ENCODE assay signal across 14 cellular contexts in the genomic region with DNA sequence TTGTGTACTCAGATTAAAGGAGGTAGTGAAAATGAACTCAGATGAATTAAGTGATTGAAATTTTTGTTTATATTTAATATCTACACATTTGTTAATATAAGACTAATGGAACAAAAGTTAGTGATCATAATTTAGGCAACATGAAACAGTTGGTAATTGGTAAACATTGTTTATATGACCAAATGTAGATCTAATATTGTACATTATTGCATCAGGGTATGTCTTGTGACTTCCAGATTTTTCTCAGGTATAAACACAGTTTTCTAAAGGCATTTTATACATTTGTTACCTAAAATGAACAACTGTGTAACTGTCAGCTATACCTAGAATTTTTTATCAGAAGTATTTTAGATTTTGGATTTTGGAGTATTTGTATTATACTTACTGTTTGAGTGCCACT. TPM values are rescaled to one million over a fixed set of nuclear protein-coding genes. Genes with fewer than 3 reads are reported as not detected.
DNase-seq lines count a peak whose midpoint lies in the region; FAIRE-seq and TF ChIP-seq lines count a peak whose summit lies in the region.
"Had no signal": no experiment of that assay in that cellular context is flagged by ENCODE, and none has a peak within 500 bp of the region (broad histone marks: within the 10 kb centered on the region; RNA-seq: fewer than 3 reads in every experiment).

No MANE protein-coding gene starts in this region.

- no TSS peak for BruUV-seq in A673 (replicated peaks; lab: Mats Ljungman, UMichigan)

- no peak overlapping the region for H3K4me3 ChIP-seq in A673 (ENCODE audit: low read depth, low read length, poor library complexity, severe bottlenecking)
- H3K4me3 ChIP-seq in SK-N-MC, result no peak overlapping the region
- H3K4me3 ChIP-seq: GM12878, GM23248 had no signal

- H3K4me1 ChIP-seq in A673 (ENCODE audit: insufficient read depth, low read length, poor library complexity, severe bottlenecking), result peaks cover 21% of the 10 kb centered on the region
- H3K4me1 ChIP-seq: Caco-2 had no signal

- H3K27me3 ChIP-seq in A673 (replicated peaks; ENCODE audit: insufficient read depth, low read depth, low read length, poor library complexity), result no peaks in the 10 kb centered on the region
- H3K27me3 ChIP-seq: BE2C had no signal

- intact Hi-C loops in A673 (cut with micrococcal nuclease; ENCODE audit: unreplicated experiment), result no loop called here

- no peak for DNase-seq in A673 (ENCODE audit: low spot score)
- no peak for DNase-seq in GM19239 (ENCODE audit: insufficient read length, low spot score)
- no peak for DNase-seq in SK-N-MC (ENCODE audit: low read depth, low spot score)
- DNase-seq in DMS153 treated with DMSO at 0.1 percent for 48 hours (lab: John Stamatoyannopoulos, UW; ENCODE audit: unreplicated experiment), result no peak
- no peak for DNase-seq in NCI-H2029 treated with DMSO at 0.1 percent for 48 hours (lab: John Stamatoyannopoulos, UW)
- no peak for DNase-seq in effector CD4-positive, alpha-beta T cell
- DNase-seq: BE2C; Caco-2; CD8-positive, alpha-beta T cell; GM23248; IMR-90; KG1 had no signal

- no peaks in the 10 kb centered on the region for H3K9me3 ChIP-seq in A673 (ENCODE audit: low read depth, low read length, poor library complexity, severe bottlenecking)
- no peaks in the 10 kb centered on the region for H3K9me3 ChIP-seq in SK-N-MC (ENCODE audit: low read depth, low read length)
- H3K9me3 ChIP-seq: BE2C, Caco-2 had no signal

- no peak for TF ChIP-seq CTCF in A673 (conservative IDR thresholded peaks at IDR 0.05; ENCODE audit: low read depth, low read length)

- peak overlapping the region; percentile 36 for H3K27ac ChIP-seq in A673 (ENCODE audit: low read depth, low read length, poor library complexity, severe bottlenecking)
- peak overlapping the region; percentile 35; the same call in 1 of the 2 replicates for H3K27ac ChIP-seq in SK-N-MC
- H3K27ac ChIP-seq: GM23248 had no signal

- H3K9ac ChIP-seq in SK-N-MC (ENCODE audit: insufficient read length), result no peak overlapping the region
- H3K9ac ChIP-seq: GM23248 had no signal

- H3K36me3 ChIP-seq in A673 (ENCODE audit: insufficient read depth, low read length, poor library complexity, severe bottlenecking), result no peaks in the 10 kb centered on the region
- H3K36me3 ChIP-seq in SK-N-MC (ENCODE audit: insufficient read depth, low read length), result peaks cover 9% of the 10 kb centered on the region; the same call in 1 of the 2 replicates
- H3K36me3 ChIP-seq: BE2C had no signal

- CTCF ChIA-PET in A673 (lab: Charles Lee), result no interaction called here

- POLR2A ChIA-PET in A673 (lab: Charles Lee; ENCODE audit: low non-redundant PET), result no interaction called here

- FAIRE-seq in GM19239 (lab: Jason Lieb, UNC) (peak; percentile 60), islet of Langerhans (lab: Jason Lieb, UNC) (peak; percentile 51)
- FAIRE-seq: GM12878 had no signal

RNA-seq across cellular contexts. Expression of gene GMPS, which starts 14.8 kb away (rescaled TPM):
- total RNA-seq in A673 (2021), result 185 and 187 TPM in 2 replicates

RNA-seq across cellular contexts. Expression of gene SLC33A1, which starts 31.1 kb away (rescaled TPM):
- 22.7 and 26.1 TPM in 2 replicates for total RNA-seq in A673 (2021)
